Comparison of ENCODE assay signal across 18 cellular contexts in the genomic region with DNA sequence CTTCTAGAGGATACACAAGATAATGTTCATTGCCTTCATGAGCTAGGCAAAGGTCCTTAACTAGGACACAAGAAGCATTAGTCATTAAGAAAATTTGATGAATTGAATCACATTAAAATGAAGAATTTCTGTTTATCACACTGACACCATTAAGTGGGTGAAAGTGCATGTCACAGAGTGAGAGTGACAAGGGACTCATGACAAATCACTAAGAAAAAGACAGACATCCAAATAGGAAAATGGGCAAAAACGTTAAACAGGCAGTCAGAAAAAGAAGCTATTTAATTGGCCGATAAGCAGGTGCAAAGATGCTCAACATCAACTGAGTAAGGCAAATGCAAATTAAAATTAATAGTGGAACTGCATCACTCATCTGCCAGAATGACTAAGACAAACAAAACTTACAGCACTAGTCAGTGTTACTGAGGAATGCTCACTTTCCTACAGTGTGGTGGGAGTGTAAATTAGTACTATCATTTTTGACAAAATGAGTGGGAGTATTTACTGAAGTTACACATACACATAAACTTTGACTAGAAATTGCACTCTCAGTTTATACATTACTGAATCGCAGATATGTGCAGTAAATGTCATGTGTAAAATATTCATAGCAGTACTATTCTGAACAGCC. TPM values are rescaled to one million over a fixed set of nuclear protein-coding genes. Genes with fewer than 3 reads are reported as not detected.
A peak's percentile ranks its signal among the peaks of the same experiment; 100 is the strongest.
DNase-seq lines count a peak whose midpoint lies in the region; TF ChIP-seq lines count a peak whose summit lies in the region.
"Had no signal": no experiment of that assay in that cellular context is flagged by ENCODE, and none has a peak within 500 bp of the region (broad histone marks: within the 10 kb centered on the region; RNA-seq: fewer than 3 reads in every experiment).

No MANE protein-coding gene starts in this region.

- peaks cover 30% of the 10 kb centered on the region for H3K4me1 Mint-ChIP-seq in activated CD4-positive, alpha-beta T cell treated with anti-CD3 and anti-CD28 coated beads, Interleukin-2, amount 10 ng/mL, durations not matched to agents 24 days and 14 days
- peaks cover 4% of the 10 kb centered on the region for H3K4me1 Mint-ChIP-seq in activated CD4-positive, alpha-beta T cell treated with anti-CD3 and anti-CD28 coated beads, Interleukin-2, amount 10 ng/mL, durations not matched to agents 7 days and 5 days
- H3K4me1 Mint-ChIP-seq: WTC11 had no signal

- peak overlapping the region; percentile 96 for H3K27ac Mint-ChIP-seq in activated CD4-positive, alpha-beta T cell treated with anti-CD3 and anti-CD28 coated beads, Interleukin-2, amount 10 ng/mL, durations not matched to agents 24 days and 14 days
- H3K27ac Mint-ChIP-seq in activated CD4-positive, alpha-beta T cell treated with anti-CD3 and anti-CD28 coated beads, Interleukin-2, amount 10 ng/mL, durations not matched to agents 7 days and 5 days, result no peak overlapping the region
- H3K27ac Mint-ChIP-seq: WTC11 had no signal

- H3K4me3 ChIP-seq in DOHH2 (ENCODE audit: low read length) (no peak overlapping the region), OCI-LY3 (ENCODE audit: low read length) (no peak overlapping the region), fibroblast of villous mesenchyme (ENCODE audit: low read depth, low read length) (no peak overlapping the region)
- H3K4me3 ChIP-seq: A549, cardiac muscle cell, right lobe of liver, upper lobe of right lung had no signal

- CTCF ChIA-PET in activated CD4-positive, alpha-beta T cell treated with anti-CD3 and anti-CD28 coated beads, Interleukin-2, amount 10 ng/mL, durations not matched to agents 7 days and 5 days (lab: Charles Lee), result interaction anchor here (1.0 kb wide), 2 partner anchors 13 to 199 kb away, joined by 3 to 4 read pairs; no protein-coding TSS in a partner anchor

- H3K36me3 ChIP-seq in DOHH2 (ENCODE audit: control insufficient read depth, low read length), result no peaks in the 10 kb centered on the region
- no peaks in the 10 kb centered on the region for H3K36me3 ChIP-seq in OCI-LY3 (replicated peaks; ENCODE audit: low read depth, low read length)
- H3K36me3 ChIP-seq: cardiac muscle cell, right lobe of liver, upper lobe of right lung had no signal

- H2AFZ ChIP-seq in OCI-LY3 (ENCODE audit: low read depth, low read length), result no peak overlapping the region

- H3K79me2 ChIP-seq in DOHH2 (ENCODE audit: control insufficient read depth, low read length) (no peaks in the 10 kb centered on the region), OCI-LY3 (ENCODE audit: low read length) (no peaks in the 10 kb centered on the region)

- no peaks in the 10 kb centered on the region for H3K9me2 ChIP-seq in DOHH2 (replicated peaks; ENCODE audit: control insufficient read depth, low read length)

- H3K9me3 ChIP-seq in DOHH2 (ENCODE audit: control insufficient read depth, insufficient read depth, low read length) (no peaks in the 10 kb centered on the region), OCI-LY3 (ENCODE audit: insufficient read depth, low read length) (no peaks in the 10 kb centered on the region; the same call in none of the 2 replicates)
- H3K9me3 ChIP-seq: A549, right lobe of liver, upper lobe of right lung had no signal

- H3K4me2 ChIP-seq in DOHH2 (ENCODE audit: low read length), result peak overlapping the region; percentile 10; the same call in 1 of the 2 replicates
- H3K4me2 ChIP-seq in OCI-LY3 (ENCODE audit: low read length), result peak overlapping the region; percentile 32; the same call in 1 of the 2 replicates
- H3K4me2 ChIP-seq: A549 had no signal

- H3K36me3 Mint-ChIP-seq in activated CD4-positive, alpha-beta T cell treated with anti-CD3 and anti-CD28 coated beads, Interleukin-2, amount 10 ng/mL, durations not matched to agents 24 days and 14 days (ENCODE audit: low read depth), result peaks cover 5% of the 10 kb centered on the region
- H3K36me3 Mint-ChIP-seq in activated CD4-positive, alpha-beta T cell treated with anti-CD3 and anti-CD28 coated beads, Interleukin-2, amount 10 ng/mL, durations not matched to agents 7 days and 5 days (ENCODE audit: low read depth), result no peaks in the 10 kb centered on the region

- no peak overlapping the region for H3K9ac ChIP-seq in OCI-LY3 (ENCODE audit: low read length)

- peak overlapping the region; percentile 62 for H3K4me3 Mint-ChIP-seq in activated CD4-positive, alpha-beta T cell treated with anti-CD3 and anti-CD28 coated beads, Interleukin-2, amount 10 ng/mL, durations not matched to agents 24 days and 14 days
- no peak overlapping the region for H3K4me3 Mint-ChIP-seq in activated CD4-positive, alpha-beta T cell treated with anti-CD3 and anti-CD28 coated beads, Interleukin-2, amount 10 ng/mL, durations not matched to agents 7 days and 5 days
- H3K4me3 Mint-ChIP-seq: WTC11 had no signal

- no peaks in the 10 kb centered on the region for H3K27me3 ChIP-seq in DOHH2 (ENCODE audit: control insufficient read depth, low read length)
- H3K27me3 ChIP-seq in OCI-LY3 (ENCODE audit: low read depth, low read length), result no peaks in the 10 kb centered on the region
- H3K27me3 ChIP-seq: right lobe of liver, upper lobe of right lung had no signal

- no peaks in the 10 kb centered on the region for H4K20me1 ChIP-seq in DOHH2 (ENCODE audit: control insufficient read depth, insufficient read depth, low read depth, low read length)
- no peaks in the 10 kb centered on the region for H4K20me1 ChIP-seq in OCI-LY3 (ENCODE audit: insufficient read depth, low read length)

- H3K27ac ChIP-seq in DOHH2 (ENCODE audit: low read depth, low read length) (no peak overlapping the region), OCI-LY3 (ENCODE audit: low read length) (peak overlapping the region; percentile 11; the same call in 1 of the 2 replicates)
- H3K27ac ChIP-seq: A549, C4-2B, cardiac muscle cell, right lobe of liver, upper lobe of right lung had no signal

- no peaks in the 10 kb centered on the region for H3F3A ChIP-seq in DOHH2 (ENCODE audit: control insufficient read depth, insufficient read depth)

- peaks cover 27% of the 10 kb centered on the region for H3K9me3 Mint-ChIP-seq in activated CD4-positive, alpha-beta T cell treated with anti-CD3 and anti-CD28 coated beads, Interleukin-2, amount 10 ng/mL, durations not matched to agents 24 days and 14 days
- peaks cover 9% of the 10 kb centered on the region for H3K9me3 Mint-ChIP-seq in activated CD4-positive, alpha-beta T cell treated with anti-CD3 and anti-CD28 coated beads, Interleukin-2, amount 10 ng/mL, durations not matched to agents 7 days and 5 days

- no peak for DNase-seq in activated CD4-positive, alpha-beta T cell treated with anti-CD3 and anti-CD28 coated beads, Interleukin-2, amount 10 ng/mL, durations not matched to agents 24 days and 14 days
- no peak for DNase-seq in activated CD4-positive, alpha-beta T cell treated with anti-CD3 and anti-CD28 coated beads, Interleukin-2, amount 10 ng/mL, durations not matched to agents 7 days and 5 days
- DNase-seq in fibroblast of villous mesenchyme (ENCODE audit: low read depth) (peak; percentile 12), NCI-H510A (lab: John Stamatoyannopoulos, UW) (no peak), AG08395 (ENCODE audit: low spot score) (no peak), ecto neural progenitor cell (ENCODE audit: low spot score) (no peak)
- DNase-seq: dermis blood vessel endothelial cell, DMS 273 treated with DMSO at 0.1 percent for 48 hours, NCI-H1417 treated with DMSO at 0.1 percent for 48 hours, NCI-H774, right lobe of liver, upper lobe of right lung had no signal

- no peaks in the 10 kb centered on the region for H3K27me3 Mint-ChIP-seq in activated CD4-positive, alpha-beta T cell treated with anti-CD3 and anti-CD28 coated beads, Interleukin-2, amount 10 ng/mL, durations not matched to agents 24 days and 14 days
- H3K27me3 Mint-ChIP-seq in activated CD4-positive, alpha-beta T cell treated with anti-CD3 and anti-CD28 coated beads, Interleukin-2, amount 10 ng/mL, durations not matched to agents 7 days and 5 days, result no peaks in the 10 kb centered on the region

- intact Hi-C loops in activated CD4-positive, alpha-beta T cell treated with anti-CD3 and anti-CD28 coated beads, Interleukin-2, amount 10 ng/mL, durations not matched to agents 24 days and 14 days (cut with micrococcal nuclease), result loop anchor here (1.0 to 2.0 kb wide), 11 partner anchors 9 to 254 kb away; no protein-coding TSS in a partner anchor

- POLR2A ChIA-PET in activated CD4-positive, alpha-beta T cell treated with anti-CD3 and anti-CD28 coated beads, Interleukin-2, amount 10 ng/mL, durations not matched to agents 7 days and 5 days (lab: Charles Lee), result interaction anchor here (0.6 kb wide), 1 partner anchor 19 kb away, joined by 4 read pairs; no protein-coding TSS in a partner anchor

- TF ChIP-seq CTCF in DOHH2 (IDR thresholded peaks at IDR 0.05; ENCODE audit: low read depth, low read length, poor library complexity, severe bottlenecking) (no peak), OCI-LY3 (IDR thresholded peaks at IDR 0.05; ENCODE audit: low read depth, low read length) (no peak), fibroblast of villous mesenchyme (IDR thresholded peaks at IDR 0.05; ENCODE audit: insufficient read depth, low read depth, low read length) (no peak)

- peaks cover 8% of the 10 kb centered on the region for H3K4me1 ChIP-seq in DOHH2 (ENCODE audit: control insufficient read depth, low read length)
- H3K4me1 ChIP-seq in OCI-LY3 (ENCODE audit: low read length), result peaks cover 16% of the 10 kb centered on the region
- H3K4me1 ChIP-seq: right lobe of liver, upper lobe of right lung had no signal

RNA-seq across cellular contexts. Expression of gene RUNX1, which starts 39.2 kb away (rescaled TPM):
- 100 and 101 TPM in 2 replicates for total RNA-seq in activated CD4-positive, alpha-beta T cell treated with anti-CD3 and anti-CD28 coated beads, Interleukin-2, amount 10 ng/mL, durations not matched to agents 24 days and 14 days
- 10 to 100 TPM; 52.0 to 54.0 TPM for total RNA-seq in activated CD4-positive, alpha-beta T cell treated with anti-CD3 and anti-CD28 coated beads, Interleukin-2, amount 10 ng/mL, durations not matched to agents 7 days and 5 days
- 21.6 and 37.4 TPM in 2 replicates for total RNA-seq in fibroblast of villous mesenchyme
